In genomic region chr9:124392855-124393460, GRCh38 we compare ENCODE assay signal across 8 cellular contexts. TPM values are rescaled to one million over a fixed set of nuclear protein-coding genes. Genes with fewer than 3 reads are reported as not detected.
DNase-seq lines count a peak whose midpoint lies in the region; ATAC-seq and TF ChIP-seq lines count a peak whose summit lies in the region.

No MANE protein-coding gene starts in this region.

- TF ChIP-seq CTCF in AG09309 (IDR thresholded peaks at IDR 0.05; ENCODE audit: control insufficient read depth, insufficient read depth, low read depth, low read length, missing control alignments) (peak; percentile 59), GM13976 (IDR thresholded peaks at IDR 0.05; ENCODE audit: borderline replicate concordance, control extremely low read depth, extremely low read depth, insufficient read depth, missing control alignments) (no peak)

- in situ Hi-C loops in GM13976 (cut with MboI; ENCODE audit: low sequenced_read_pairs, unreplicated experiment), result no loop called here

- intact Hi-C loops in Right ventricle myocardium superior (cut with DNase I), result no loop called here

- POLR2A ChIA-PET in HEK293T (lab: Yijun Ruan, JAX), result no interaction called here

- DNase-seq in AG09309 (ENCODE audit: low read depth) (peak; percentile 76), HEK293T (ENCODE audit: extremely low spot score) (peak; percentile 55), SK-N-DZ (ENCODE audit: low spot score) (peak; percentile 52), globus pallidus (ENCODE audit: low spot score) (peak; percentile 89), stromal cell of bone marrow (ENCODE audit: low read depth) (peak; percentile 96), GM13976 (ENCODE audit: low spot score) (no peak), Right ventricle myocardium superior (no peak)

- no peak for ATAC-seq in GM18519 (IDR thresholded peaks at IDR 0.05; ENCODE audit: low FRiP score, unreplicated experiment)
- no peak for ATAC-seq in Right ventricle myocardium superior (ENCODE audit: poor library complexity)

- CTCF ChIA-PET in HEK293T (lab: Yijun Ruan, JAX), result interaction anchor here (0.6 to 1.2 kb wide), 6 partner anchors 9 to 474 kb away, joined by 3 to 5 read pairs (median 3); no protein-coding TSS in a partner anchor

- no peak overlapping the region for H3K4me3 ChIP-seq in AG09309 (ENCODE audit: control insufficient read depth, low read depth, low read length)

TF ChIP-seq in HEK293T, 16 proteins besides CTCF, POLR2A, EP300 and RAD21:
- TF ChIP-seq FOXA1 (IDR thresholded peaks at IDR 0.05) (no peak), ELF4 (IDR thresholded peaks at IDR 0.05) (no peak), PKNOX1 (IDR thresholded peaks at IDR 0.05) (peak; percentile 67; the same call in 1 of the 2 replicates)
TF ChIP-seq in HEK293T: peak in this region for 1.

RNA-seq across cellular contexts. Expression of gene PSMB7, which starts 22.3 kb away (rescaled TPM):
- 388 and 390 TPM in 2 replicates for polyA plus RNA-seq in SK-N-DZ (2014; cell fraction: cytosol; rRNA removed)
- polyA plus RNA-seq in SK-N-DZ (2014; cell fraction: nucleus; rRNA removed), result 169 and 238 TPM in 2 replicates
- total RNA-seq in Right ventricle myocardium superior, result 172 TPM

RNA-seq across cellular contexts. Expression of gene ADGRD2, which starts 57.3 kb away (rescaled TPM):
- polyA plus RNA-seq in SK-N-DZ (2014; cell fraction: cytosol; rRNA removed), result not detected in 2 replicates
- not detected in 2 replicates for polyA plus RNA-seq in SK-N-DZ (2014; cell fraction: nucleus; rRNA removed)
- total RNA-seq in Right ventricle myocardium superior, result not detected

Comparison
In these comparisons a context has a peak if more than half of its experiments do, and no peak if none do; other contexts are left out.
1. DNase-seq: peak in AG09309 (single experiment), HEK293T (single experiment), SK-N-DZ (single experiment), globus pallidus (single experiment) and stromal cell of bone marrow (single experiment); none in GM13976 (single experiment) and Right ventricle myocardium superior (single experiment).